In the genomic region with DNA sequence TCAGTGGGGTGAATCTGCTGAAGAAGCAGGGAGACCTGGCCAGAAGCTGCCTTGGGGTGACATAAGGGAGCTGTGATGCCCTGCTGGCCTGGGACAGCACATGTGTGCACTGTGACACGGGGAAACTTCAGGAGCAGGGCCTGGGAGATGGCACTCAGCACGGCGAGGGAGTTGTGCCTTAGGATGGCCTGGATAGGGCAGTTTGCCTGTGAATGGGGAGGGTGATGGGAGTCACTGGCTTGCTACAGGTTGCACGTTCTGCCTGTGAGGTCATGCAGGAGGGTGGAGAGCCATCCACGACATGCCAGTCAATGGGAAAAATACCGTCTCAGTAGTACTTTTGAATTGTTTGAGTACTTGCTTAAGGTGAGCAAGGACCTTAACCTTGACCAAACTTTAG, we compare ENCODE assay signal across 25 cellular contexts.
"Had no signal": no experiment of that assay in that cellular context is flagged by ENCODE, and none has a peak within 500 bp of the region (broad histone marks: within the 10 kb centered on the region; RNA-seq: fewer than 3 reads in every experiment).

No MANE protein-coding gene starts in this region.

- ATAC-seq: effector memory CD8-positive, alpha-beta T cell; esophagus mucosa; foreskin keratinocyte; gastroesophageal sphincter; heart right ventricle; left cardiac atrium; lower lobe of right lung; mucosa of descending colon had no signal

- H3K36me3 ChIP-seq: colonic mucosa, gastroesophageal sphincter, heart right ventricle, left ventricle myocardium inferior, lower lobe of right lung had no signal

- H3K4me3 Mint-ChIP-seq: dendritic cell treated with granulocyte-macrophage colony-stimulating factor and Interleukin-4, amounts not matched to agents 40 ng/mL and 50 ng/mL, for 4 days; effector memory CD8-positive, alpha-beta T cell; endodermal cell; mesothelial cell of epicardium had no signal

- H3K27me3 ChIP-seq: colonic mucosa, foreskin keratinocyte, gastroesophageal sphincter, heart right ventricle had no signal

- FAIRE-seq: endometrium, frontal cortex, islet of Langerhans, keratinocyte had no signal

- H3K9me3 ChIP-seq: colonic mucosa, gastroesophageal sphincter, heart right ventricle, left ventricle myocardium inferior, lower lobe of right lung had no signal

- H3K4me1 ChIP-seq: colonic mucosa, foreskin keratinocyte, gastroesophageal sphincter, heart right ventricle, left ventricle myocardium inferior, lower lobe of right lung had no signal

- H3K9me3 Mint-ChIP-seq: endodermal cell had no signal

- H3K27ac ChIP-seq: colonic mucosa, epithelial cell of prostate, foreskin keratinocyte, gastroesophageal sphincter, heart right ventricle, left ventricle myocardium inferior, lower lobe of right lung had no signal

- DNase-seq: cerebellar nuclear complex; colonic mucosa; cortex of kidney; effector CD8-positive, alpha-beta T cell; effector memory CD8-positive, alpha-beta T cell; endodermal cell; erythroblast; foreskin keratinocyte; head of caudate nucleus; heart right ventricle; hippocampal formation; left cardiac atrium; left ventricle myocardium inferior; lower lobe of right lung; mesenchymal stem cell; mucosa of descending colon had no signal

- H3K4me3 ChIP-seq: colonic mucosa, gastroesophageal sphincter, heart right ventricle, left ventricle myocardium inferior, lower lobe of right lung, mucosa of descending colon had no signal

- H3K4me1 Mint-ChIP-seq: endodermal cell had no signal

- H3K27me3 Mint-ChIP-seq: dendritic cell treated with granulocyte-macrophage colony-stimulating factor and Interleukin-4, amounts not matched to agents 40 ng/mL and 50 ng/mL, for 4 days had no signal

- H3K36me3 Mint-ChIP-seq: mesothelial cell of epicardium had no signal

- H3K27ac Mint-ChIP-seq: dendritic cell treated with granulocyte-macrophage colony-stimulating factor and Interleukin-4, amounts not matched to agents 40 ng/mL and 50 ng/mL, for 4 days; effector memory CD8-positive, alpha-beta T cell; endodermal cell; mesothelial cell of epicardium had no signal
